In genomic region chr17:10698116-10698818, GRCh38 we compare ENCODE assay signal across 8 cellular contexts. TPM values are rescaled to one million over a fixed set of nuclear protein-coding genes. Genes with fewer than 3 reads are reported as not detected.
A peak's percentile ranks its signal among the peaks of the same experiment; 100 is the strongest.
DNase-seq lines count a peak whose midpoint lies in the region; ATAC-seq, FAIRE-seq and TF ChIP-seq lines count a peak whose summit lies in the region.

No MANE protein-coding gene starts in this region.

- H2AFZ ChIP-seq in OCI-LY7 (ENCODE audit: low read length): peak overlapping the region; percentile 86

- H3K79me2 ChIP-seq in OCI-LY7 (ENCODE audit: insufficient read depth, low read depth, low read length): peaks cover 55% of the 10 kb centered on the region

- H3K27me3 ChIP-seq in duodenal mucosa (ENCODE audit: control insufficient read depth in 1 of 2, insufficient read depth in 2 of 2, low read length in 2 of 2): no peaks in the 10 kb centered on the region

- TF ChIP-seq CTCF in OCI-LY7 (conservative IDR thresholded peaks at IDR 0.05; ENCODE audit: low read length): no peak

- intact Hi-C loops in OCI-LY7 (cut with micrococcal nuclease; ENCODE audit: unreplicated experiment): no loop called here

- CTCF ChIA-PET in OCI-LY7 (lab: Charles Lee; ENCODE audit: unreplicated experiment): no interaction called here

- H3K36me3 ChIP-seq in OCI-LY7 (ENCODE audit: insufficient read depth, low read length): peaks cover 24% of the 10 kb centered on the region
- peaks cover 0 to 15% of the 10 kb centered on the region in 2 donors for H3K36me3 ChIP-seq in duodenal mucosa (ENCODE audit: control insufficient read depth in 1 of 2, insufficient read depth in 2 of 2, low read length in 2 of 2)
- peaks cover 20% of the 10 kb centered on the region for H3K36me3 ChIP-seq in mesodermal cell (ENCODE audit: control insufficient read depth, insufficient read depth, low read length)

- TSS peak; percentile 83 for BruUV-seq in OCI-LY7 (replicated peaks; lab: Mats Ljungman, UMichigan)

- peak overlapping the region; percentile 95 for H3K4me3 ChIP-seq in OCI-LY7 (ENCODE audit: low read depth, low read length, poor library complexity, severe bottlenecking)
- H3K4me3 ChIP-seq in duodenal mucosa (ENCODE audit: low read depth in 1 of 2, low read length in 2 of 2): peak overlapping the region; percentile 79 to 96
- H3K4me3 ChIP-seq in mesodermal cell (ENCODE audit: extremely low read depth, insufficient read depth, low read length, poor library complexity, severe bottlenecking): peak overlapping the region; percentile 88

- H3K9me3 ChIP-seq in OCI-LY7 (ENCODE audit: low read length) (no peaks in the 10 kb centered on the region), duodenal mucosa (ENCODE audit: control insufficient read depth in 1 of 2, low read length in 2 of 2) (no peaks in the 10 kb centered on the region), mesodermal cell (ENCODE audit: control insufficient read depth, low read length) (no peaks in the 10 kb centered on the region)

- POLR2A ChIA-PET in OCI-LY7 (lab: Charles Lee): no interaction called here

- H3K9me2 ChIP-seq in OCI-LY7 (ENCODE audit: insufficient read depth, low read length): no peaks in the 10 kb centered on the region

- TF ChIP-seq POLR2A in GM12892 (IDR thresholded peaks at IDR 0.05; ENCODE audit: low read depth, low read length): no peak

- FAIRE-seq in GM12892 (lab: Jason Lieb, UNC): peak; percentile 78

- no peak for ATAC-seq in HG02840 (IDR thresholded peaks at IDR 0.05; ENCODE audit: low FRiP score, unreplicated experiment)
- no peak for ATAC-seq in GM21786 (IDR thresholded peaks at IDR 0.05; ENCODE audit: unreplicated experiment)

- H3K27ac ChIP-seq in OCI-LY7 (ENCODE audit: low read depth, low read length, poor library complexity, severe bottlenecking): peak overlapping the region; percentile 75
- peak overlapping the region; percentile 81 for H3K27ac ChIP-seq in duodenal mucosa (ENCODE audit: low read depth, low read length)
- H3K27ac ChIP-seq in mesodermal cell (ENCODE audit: low read depth, low read length, severe bottlenecking): peak overlapping the region; percentile 94

- H3K4me1 ChIP-seq in OCI-LY7 (ENCODE audit: insufficient read depth, low read length, poor library complexity, severe bottlenecking) (peaks cover 27% of the 10 kb centered on the region), duodenal mucosa (ENCODE audit: control insufficient read depth in 1 of 2, insufficient read depth in 2 of 2, low read length in 2 of 2) (peaks cover 9 to 16% of the 10 kb centered on the region in 2 donors), mesodermal cell (ENCODE audit: control insufficient read depth, insufficient read depth, low read length, poor library complexity, severe bottlenecking) (peaks cover 9% of the 10 kb centered on the region)

- no peak for DNase-seq in GM12892 (ENCODE audit: insufficient read length)
- DNase-seq in OCI-LY7 (ENCODE audit: low spot score): peak; percentile 16
- no peak for DNase-seq in NCI-H187 treated with DMSO at 0.1 percent for 48 hours (lab: John Stamatoyannopoulos, UW)
- DNase-seq in NCI-H2107 treated with DMSO at 0.1 percent for 48 hours (lab: John Stamatoyannopoulos, UW; ENCODE audit: unreplicated experiment): no peak

- 57 to 72% methylated on average over 6 to 7 of the region's 17 CpGs for WGBS in mesodermal cell (ENCODE audit: insufficient coverage in 2 of 2), 2 experiments

- H3K9ac ChIP-seq in duodenal mucosa (ENCODE audit: low read depth in 1 of 2, low read length in 2 of 2): peak overlapping the region; percentile 92 to 95

- peaks cover 16% of the 10 kb centered on the region; the same call in 1 of the 2 replicates for H4K20me1 ChIP-seq in OCI-LY7 (ENCODE audit: insufficient read depth, low read length)

- peak overlapping the region; percentile 88 for H3K4me2 ChIP-seq in OCI-LY7 (ENCODE audit: low read length)

RNA-seq across cellular contexts. Expression of gene ADPRM, which starts 0.9 kb away (rescaled TPM):
- 14.4 TPM for polyA plus RNA-seq in GM12892 (2012; ENCODE audit: missing spikeins)
- total RNA-seq in OCI-LY7 (2014; rRNA removed; shearing (Covaris generic)): 5.3 and 5.5 TPM in 2 replicates
- 6.5 and 7.0 TPM in 2 replicates for total RNA-seq in OCI-LY7 (2022)
- polyA plus RNA-seq in mesodermal cell (2013, experiment 1 of 2): 10.3 TPM
- polyA plus RNA-seq in mesodermal cell (2013, experiment 2 of 2): 12.4 TPM

RNA-seq across cellular contexts. Expression of gene SCO1, which starts 0.9 kb away (rescaled TPM):
- polyA plus RNA-seq in GM12892 (2012; ENCODE audit: missing spikeins): 23.3 TPM
- 37.5 and 44.4 TPM in 2 replicates for total RNA-seq in OCI-LY7 (2014; rRNA removed; shearing (Covaris generic))
- total RNA-seq in OCI-LY7 (2022): 31.0 and 32.2 TPM in 2 replicates
- 22.0 TPM for polyA plus RNA-seq in mesodermal cell (2013, experiment 1 of 2)
- 23.1 TPM for polyA plus RNA-seq in mesodermal cell (2013, experiment 2 of 2)

RNA-seq across cellular contexts. Expression of gene TMEM220, which starts 31.6 kb away (rescaled TPM):
- polyA plus RNA-seq in GM12892 (2012; ENCODE audit: missing spikeins): 0.81 TPM
- total RNA-seq in OCI-LY7 (2014; rRNA removed; shearing (Covaris generic)): not detected in 2 replicates
- not detected in 2 replicates for total RNA-seq in OCI-LY7 (2022)
- 0.85 TPM for polyA plus RNA-seq in mesodermal cell (2013, experiment 1 of 2)
- polyA plus RNA-seq in mesodermal cell (2013, experiment 2 of 2): 1.4 TPM

RNA-seq across cellular contexts. Expression of gene MYH3, which starts 41.2 kb away (rescaled TPM):
- 1.3 TPM for polyA plus RNA-seq in GM12892 (2012; ENCODE audit: missing spikeins)
- total RNA-seq in OCI-LY7 (2014; rRNA removed; shearing (Covaris generic)): 4.2 and 6.5 TPM in 2 replicates
- total RNA-seq in OCI-LY7 (2022): 5.1 and 5.9 TPM in 2 replicates
- 1.7 TPM for polyA plus RNA-seq in mesodermal cell (2013, experiment 1 of 2)
- 1.5 TPM for polyA plus RNA-seq in mesodermal cell (2013, experiment 2 of 2)
